Comparison of ENCODE assay signal across 19 cellular contexts in the genomic region with DNA sequence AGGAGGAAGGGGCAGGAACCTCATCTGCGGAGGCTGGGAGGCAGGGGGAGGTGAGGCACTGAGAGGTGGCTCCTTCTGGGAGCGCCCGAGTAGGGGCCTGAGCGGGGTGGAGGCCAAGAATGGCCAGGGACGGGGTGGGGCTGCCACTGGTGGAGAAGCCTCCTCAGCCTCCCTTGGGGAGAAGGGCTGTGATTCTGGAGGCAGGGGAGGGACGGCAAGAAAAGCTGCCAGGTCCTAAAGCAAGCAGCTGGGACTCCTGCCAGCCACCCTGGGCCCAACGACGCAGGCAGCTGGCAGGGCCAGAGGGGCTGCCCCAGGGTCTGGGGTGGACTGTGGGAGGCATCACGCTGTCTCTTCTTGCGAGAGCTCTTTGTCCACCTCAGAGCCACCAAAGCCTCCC. TPM values are rescaled to one million over a fixed set of nuclear protein-coding genes. Genes with fewer than 3 reads are reported as not detected.
DNase-seq lines count a peak whose midpoint lies in the region; ATAC-seq and TF ChIP-seq lines count a peak whose summit lies in the region.
"Had no signal": no experiment of that assay in that cellular context is flagged by ENCODE, and none has a peak within 500 bp of the region (broad histone marks: within the 10 kb centered on the region; RNA-seq: fewer than 3 reads in every experiment).

No MANE protein-coding gene starts in this region.

- H3K9me3 ChIP-seq in SK-N-SH = no peaks in the 10 kb centered on the region

- H3K27ac ChIP-seq in SK-N-SH (ENCODE audit: low read depth in 2 of 2, low read length in 1 of 2) = no peak overlapping the region
- peak overlapping the region; percentile 86 for H3K27ac ChIP-seq in substantia nigra (ENCODE audit: low read depth, low read length, poor library complexity, severe bottlenecking)

- no peak for TF ChIP-seq EP300 in SK-N-SH (IDR thresholded peaks at IDR 0.05; ENCODE audit: borderline replicate concordance in 1 of 2, low read depth in 1 of 2, low read length in 1 of 2)

- TF ChIP-seq CTCF in SK-N-SH (IDR thresholded peaks at IDR 0.05) = no peak

- CTCF ChIA-PET in SK-N-SH (lab: Yijun Ruan, JAX) = interaction anchor here (0.8 to 12.3 kb wide), 10 partner anchors 8 to 398 kb away, joined by 3 to 192 read pairs (median 6); a partner anchor contains a TSS

- no peak overlapping the region for H2AFZ ChIP-seq in SK-N-SH (ENCODE audit: low read depth)

- 72% methylated on average over 9 of the region's 10 CpGs for WGBS in SK-N-SH (ENCODE audit: low lambda C conversion rate)

- H3F3A ChIP-seq in SK-N-SH (replicated peaks; ENCODE audit: insufficient read depth) = no peaks in the 10 kb centered on the region

- H3K27me3 ChIP-seq in SK-N-SH (ENCODE audit: insufficient read depth) = no peaks in the 10 kb centered on the region; the same call in 1 of the 2 replicates

- H3K9me2 ChIP-seq in SK-N-SH = no peaks in the 10 kb centered on the region

- no peak for ATAC-seq in SK-N-SH treated with all-trans-retinoic acid at 6 μM for 48 hours
- ATAC-seq in HG02884 (IDR thresholded peaks at IDR 0.05; ENCODE audit: unreplicated experiment) = no peak
- ATAC-seq: Panc1 had no signal

- POLR2A ChIA-PET in SK-N-SH (lab: Yijun Ruan, JAX) = no interaction called here

- H4K20me1 ChIP-seq in SK-N-SH (ENCODE audit: insufficient read depth) = no peaks in the 10 kb centered on the region

- no peaks in the 10 kb centered on the region for H3K4me1 ChIP-seq in SK-N-SH (ENCODE audit: control insufficient read depth in 1 of 2, insufficient read depth in 2 of 2, low read depth in 1 of 2, low read length in 1 of 2)

- no peak overlapping the region for H3K9ac ChIP-seq in SK-N-SH

- TF ChIP-seq RAD21 in SK-N-SH (IDR thresholded peaks at IDR 0.05; ENCODE audit: low read length) = no peak

- H3K36me3 ChIP-seq in SK-N-SH (replicated peaks in 1 of 2; ENCODE audit: control insufficient read depth in 1 of 2, insufficient read depth in 2 of 2, low read length in 1 of 2) = no peaks in the 10 kb centered on the region

- no peak overlapping the region for H3K4me3 ChIP-seq in SK-N-SH (ENCODE audit: low read depth in 2 of 2, low read length in 1 of 2)

- H3K4me2 ChIP-seq in SK-N-SH = no peak overlapping the region

- peak; percentile 12 for DNase-seq in SK-N-SH
- peak; percentile 41 for DNase-seq in RPMI8226
- DNase-seq in iPS-NIHi11 (ENCODE audit: low spot score) = peak; percentile 3
- DNase-seq in substantia nigra (lab: John Stamatoyannopoulos, UW) = peak in 4 of 49 donors; percentile 18 to 30 (median 24)
- no peak for DNase-seq in DMS53 (lab: John Stamatoyannopoulos, UW)
- DNase-seq in NCI-H524 (lab: John Stamatoyannopoulos, UW) = no peak
- DNase-seq: ACHN, GOT3, HCEC 1CT, KBM-7, MV-4-11, NCI-H1105 treated with DMSO at 0.1 percent for 48 hours, NCI-H146, NCI-H2029, NCI-H446 treated with DMSO at 0.1 percent for 48 hours, NCI-H526 treated with DMSO at 0.1 percent for 48 hours had no signal

- no peaks in the 10 kb centered on the region for H3K79me2 ChIP-seq in SK-N-SH (ENCODE audit: insufficient read depth)

TF ChIP-seq in SK-N-SH, 30 proteins besides CTCF, POLR2A, EP300 and RAD21 (continues in another document):
- TF ChIP-seq CHD2 (IDR thresholded peaks at IDR 0.05; ENCODE audit: low read length, partially characterized antibody) = no peak
- TF ChIP-seq SIN3A (IDR thresholded peaks at IDR 0.05; ENCODE audit: borderline replicate concordance, low read depth, low read length) = no peak
- TF ChIP-seq, protein P1, sequence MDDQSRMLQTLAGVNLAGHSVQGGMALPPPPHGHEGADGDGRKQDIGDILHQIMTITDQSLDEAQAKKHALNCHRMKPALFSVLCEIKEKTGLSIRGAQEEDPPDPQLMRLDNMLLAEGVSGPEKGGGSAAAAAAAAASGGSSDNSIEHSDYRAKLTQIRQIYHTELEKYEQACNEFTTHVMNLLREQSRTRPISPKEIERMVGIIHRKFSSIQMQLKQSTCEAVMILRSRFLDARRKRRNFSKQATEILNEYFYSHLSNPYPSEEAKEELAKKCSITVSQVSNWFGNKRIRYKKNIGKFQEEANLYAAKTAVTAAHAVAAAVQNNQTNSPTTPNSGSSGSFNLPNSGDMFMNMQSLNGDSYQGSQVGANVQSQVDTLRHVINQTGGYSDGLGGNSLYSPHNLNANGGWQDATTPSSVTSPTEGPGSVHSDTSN (IDR thresholded peaks at IDR 0.05) = no peak
- TF ChIP-seq GATA2 (CRISPR knock-in tag; IDR thresholded peaks at IDR 0.05) = no peak
- no peak for TF ChIP-seq RCOR1 (IDR thresholded peaks at IDR 0.05; ENCODE audit: low read length)
- no peak for TF ChIP-seq FOXJ3 (CRISPR knock-in tag; IDR thresholded peaks at IDR 0.05)
- TF ChIP-seq EZH2phosphoT487 (IDR thresholded peaks at IDR 0.05; ENCODE audit: borderline replicate concordance, low read depth) = no peak
- TF ChIP-seq, protein P2, sequence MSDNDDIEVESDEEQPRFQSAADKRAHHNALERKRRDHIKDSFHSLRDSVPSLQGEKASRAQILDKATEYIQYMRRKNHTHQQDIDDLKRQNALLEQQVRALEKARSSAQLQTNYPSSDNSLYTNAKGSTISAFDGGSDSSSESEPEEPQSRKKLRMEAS (IDR thresholded peaks at IDR 0.05; ENCODE audit: low read depth) = no peak
- TF ChIP-seq FOSL2 (IDR thresholded peaks at IDR 0.05; ENCODE audit: borderline replicate concordance, low read depth) = no peak
- TF ChIP-seq, protein P3, sequence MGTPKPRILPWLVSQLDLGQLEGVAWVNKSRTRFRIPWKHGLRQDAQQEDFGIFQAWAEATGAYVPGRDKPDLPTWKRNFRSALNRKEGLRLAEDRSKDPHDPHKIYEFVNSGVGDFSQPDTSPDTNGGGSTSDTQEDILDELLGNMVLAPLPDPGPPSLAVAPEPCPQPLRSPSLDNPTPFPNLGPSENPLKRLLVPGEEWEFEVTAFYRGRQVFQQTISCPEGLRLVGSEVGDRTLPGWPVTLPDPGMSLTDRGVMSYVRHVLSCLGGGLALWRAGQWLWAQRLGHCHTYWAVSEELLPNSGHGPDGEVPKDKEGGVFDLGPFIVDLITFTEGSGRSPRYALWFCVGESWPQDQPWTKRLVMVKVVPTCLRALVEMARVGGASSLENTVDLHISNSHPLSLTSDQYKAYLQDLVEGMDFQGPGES (IDR thresholded peaks at IDR 0.05; ENCODE audit: low read depth, low read length) = no peak

TF ChIP-seq in SK-N-SH treated with all-trans-retinoic acid at 6 μM for 48 hours, 23 proteins besides CTCF, POLR2A, EP300 and RAD21:
- no peak for TF ChIP-seq TCF4 (CRISPR knock-in tag; IDR thresholded peaks at IDR 0.05; ENCODE audit: borderline replicate concordance)
- no peak for TF ChIP-seq BACH2 (CRISPR knock-in tag; IDR thresholded peaks at IDR 0.05; ENCODE audit: borderline replicate concordance)
- TF ChIP-seq, protein P4, sequence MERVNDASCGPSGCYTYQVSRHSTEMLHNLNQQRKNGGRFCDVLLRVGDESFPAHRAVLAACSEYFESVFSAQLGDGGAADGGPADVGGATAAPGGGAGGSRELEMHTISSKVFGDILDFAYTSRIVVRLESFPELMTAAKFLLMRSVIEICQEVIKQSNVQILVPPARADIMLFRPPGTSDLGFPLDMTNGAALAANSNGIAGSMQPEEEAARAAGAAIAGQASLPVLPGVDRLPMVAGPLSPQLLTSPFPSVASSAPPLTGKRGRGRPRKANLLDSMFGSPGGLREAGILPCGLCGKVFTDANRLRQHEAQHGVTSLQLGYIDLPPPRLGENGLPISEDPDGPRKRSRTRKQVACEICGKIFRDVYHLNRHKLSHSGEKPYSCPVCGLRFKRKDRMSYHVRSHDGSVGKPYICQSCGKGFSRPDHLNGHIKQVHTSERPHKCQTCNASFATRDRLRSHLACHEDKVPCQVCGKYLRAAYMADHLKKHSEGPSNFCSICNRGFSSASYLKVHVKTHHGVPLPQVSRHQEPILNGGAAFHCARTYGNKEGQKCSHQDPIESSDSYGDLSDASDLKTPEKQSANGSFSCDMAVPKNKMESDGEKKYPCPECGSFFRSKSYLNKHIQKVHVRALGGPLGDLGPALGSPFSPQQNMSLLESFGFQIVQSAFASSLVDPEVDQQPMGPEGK (CRISPR knock-in tag; IDR thresholded peaks at IDR 0.05; ENCODE audit: borderline replicate concordance) = no peak
- no peak for TF ChIP-seq TOX (CRISPR knock-in tag; IDR thresholded peaks at IDR 0.05; ENCODE audit: borderline replicate concordance)
- no peak for TF ChIP-seq ZNF565 (CRISPR knock-in tag; conservative IDR thresholded peaks at IDR 0.05; ENCODE audit: low read depth)
- TF ChIP-seq ZNF70 (CRISPR knock-in tag; IDR thresholded peaks at IDR 0.05) = no peak
- TF ChIP-seq, protein P5, sequence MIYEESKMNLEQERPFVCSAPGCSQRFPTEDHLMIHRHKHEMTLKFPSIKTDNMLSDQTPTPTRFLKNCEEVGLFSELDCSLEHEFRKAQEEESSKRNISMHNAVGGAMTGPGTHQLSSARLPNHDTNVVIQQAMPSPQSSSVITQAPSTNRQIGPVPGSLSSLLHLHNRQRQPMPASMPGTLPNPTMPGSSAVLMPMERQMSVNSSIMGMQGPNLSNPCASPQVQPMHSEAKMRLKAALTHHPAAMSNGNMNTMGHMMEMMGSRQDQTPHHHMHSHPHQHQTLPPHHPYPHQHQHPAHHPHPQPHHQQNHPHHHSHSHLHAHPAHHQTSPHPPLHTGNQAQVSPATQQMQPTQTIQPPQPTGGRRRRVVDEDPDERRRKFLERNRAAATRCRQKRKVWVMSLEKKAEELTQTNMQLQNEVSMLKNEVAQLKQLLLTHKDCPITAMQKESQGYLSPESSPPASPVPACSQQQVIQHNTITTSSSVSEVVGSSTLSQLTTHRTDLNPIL (CRISPR knock-in tag; IDR thresholded peaks at IDR 0.05; ENCODE audit: low read depth) = no peak
- TF ChIP-seq ISL1 (CRISPR knock-in tag; IDR thresholded peaks at IDR 0.05) = no peak

RNA-seq across cellular contexts. Expression of a gene that starts 12.7 kb away (rescaled TPM):
- 3.1 and 3.6 TPM in 2 replicates for polyA plus RNA-seq in SK-N-SH (2012; rRNA removed)
- polyA plus RNA-seq in SK-N-SH (2012; cell fraction: cytosol; rRNA removed) = 1.8 and 1.9 TPM in 2 replicates
- polyA plus RNA-seq in SK-N-SH (2012; cell fraction: nucleus; rRNA removed) = 8.1 and 8.4 TPM in 2 replicates

RNA-seq across cellular contexts. Expression of a gene that starts 46.6 kb away (rescaled TPM):
- polyA plus RNA-seq in SK-N-SH (2012; rRNA removed) = 13.2 and 15.9 TPM in 2 replicates
- polyA plus RNA-seq in SK-N-SH (2012; cell fraction: cytosol; rRNA removed) = 10.7 and 12.2 TPM in 2 replicates
- 15.4 and 21.6 TPM in 2 replicates for polyA plus RNA-seq in SK-N-SH (2012; cell fraction: nucleus; rRNA removed)

Comparison
In these comparisons a context has a peak if more than half of its experiments do, and no peak if none do; other contexts are left out.
1. DNase-seq: peak in SK-N-SH (single experiment), RPMI8226 (single experiment) and iPS-NIHi11 (single experiment); none in DMS53 (single experiment) and NCI-H524 (0 of 2).